ENCODE assay signal across 36 cellular contexts in the genomic region with DNA sequence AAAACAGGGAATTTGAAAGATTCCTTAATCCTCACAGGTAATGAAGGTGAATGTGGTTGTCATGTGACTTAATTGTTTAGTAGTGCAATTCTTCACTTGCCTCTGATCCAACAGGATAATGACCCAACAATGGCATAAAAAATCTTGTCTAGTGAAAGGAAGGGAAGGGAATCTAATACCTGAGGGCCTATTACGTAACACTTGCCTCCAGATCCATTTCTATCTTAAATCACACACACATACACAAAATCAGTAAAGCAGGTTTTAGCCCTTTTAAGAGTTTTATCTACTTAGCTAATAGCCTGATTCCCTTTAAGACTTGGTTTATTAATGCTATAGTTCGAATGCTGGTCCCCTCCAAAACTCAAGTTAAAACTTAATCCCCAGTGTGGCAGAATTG.
"Had no signal": no experiment of that assay in that cellular context is flagged by ENCODE, and none has a peak within 500 bp of the region (broad histone marks: within the 10 kb centered on the region; RNA-seq: fewer than 3 reads in every experiment).

No MANE protein-coding gene starts in this region.

- H3K27me3 Mint-ChIP-seq: activated B cell treated with CpG ODN at 0.5 μM for 24 hours; activated CD4-positive, alpha-beta T cell treated with anti-CD3 and anti-CD28 coated beads, Interleukin-2, amount 10 ng/mL, durations not matched to agents 24 days and 14 days; activated naive CD8-positive, alpha-beta T cell had no signal

- H3K27ac ChIP-seq: ascending aorta, cardiac muscle cell, VCaP had no signal

- H3K4me1 Mint-ChIP-seq: activated B cell treated with CpG ODN at 0.5 μM for 24 hours; activated CD4-positive, alpha-beta T cell treated with anti-CD3 and anti-CD28 coated beads, Interleukin-2, amount 10 ng/mL, durations not matched to agents 24 days and 14 days; activated naive CD4-positive, alpha-beta T cell treated with anti-CD3 and anti-CD28 coated beads, Interleukin-2, amount 10 ng/mL, durations not matched to agents 7 days and 5 days; activated naive CD4-positive, alpha-beta T cell treated with anti-CD3 and anti-CD28 coated beads, Interleukin-2, amount 50 U/mL, for 24 hours; activated naive CD8-positive, alpha-beta T cell treated with anti-CD3 and anti-CD28 coated beads, Interleukin-2, amount 10 ng/mL, durations not matched to agents 7 days and 5 days; activated naive CD8-positive, alpha-beta T cell treated with anti-CD3 and anti-CD28 coated beads, Interleukin-2, amount 50 U/mL, for 24 hours; activated T-helper 17 cell treated with anti-CD3 and anti-CD28 coated beads, Interleukin-2, amount 50 U/mL, for 72 hours; central memory CD8-positive, alpha-beta T cell had no signal

- H3K4me3 Mint-ChIP-seq: activated B cell treated with CpG ODN at 0.5 μM for 24 hours; activated CD4-positive, alpha-beta memory T cell treated with anti-CD3 and anti-CD28 coated beads for 36 hours; activated CD4-positive, alpha-beta T cell treated with anti-CD3 and anti-CD28 coated beads, Interleukin-2, amount 10 ng/mL, durations not matched to agents 24 days and 14 days; activated CD8-positive, alpha-beta T cell treated with anti-CD3 and anti-CD28 coated beads for 36 hours; activated naive CD4-positive, alpha-beta T cell treated with anti-CD3 and anti-CD28 coated beads, Interleukin-2, amount 10 ng/mL, durations not matched to agents 7 days and 5 days; activated naive CD4-positive, alpha-beta T cell treated with anti-CD3 and anti-CD28 coated beads, Interleukin-2, amount 50 U/mL, for 24 hours; activated naive CD8-positive, alpha-beta T cell; activated naive CD8-positive, alpha-beta T cell treated with anti-CD3 and anti-CD28 coated beads, Interleukin-2, amount 10 ng/mL, durations not matched to agents 7 days and 5 days; activated naive CD8-positive, alpha-beta T cell treated with anti-CD3 and anti-CD28 coated beads, Interleukin-2, amount 50 U/mL, for 24 hours; activated T-cell treated with anti-CD3 and anti-CD28 coated beads, Interleukin-2, amount 50 U/mL, for 4 hours; activated T-cell treated with anti-CD3 and anti-CD28 coated beads, Interleukin-2, amount 50 U/mL, for 72 hours; activated T-helper 1 cell treated with anti-CD3 and anti-CD28 coated beads, Interleukin-12 subunit alpha, Interleukin-12 subunit beta, Interleukin-2, Interleukin-4 antibody, amounts not matched to agents 30 ng/mL and 10 ng/mL and 1 ng/mL, durations not matched to agents 14 hours and 24 hours and 36 hours; activated T-helper 17 cell treated with anti-CD3 and anti-CD28 coated beads, Interleukin-2, amount 50 U/mL, for 72 hours; brain; central memory CD8-positive, alpha-beta T cell; T-helper 1 cell treated with Interleukin-12 subunit alpha and Interleukin-12 subunit beta and Interleukin-4 antibody, amounts not matched to agents 30 μg/mL and 1 μg/mL, for 36 hours; T-helper 2 cell treated with Interferon-gamma antibody and Interleukin-4, amounts not matched to agents 5 μg/mL and 100 μg/mL, for 36 hours had no signal

- DNase-seq: activated B cell treated with CpG ODN at 0.5 μM for 24 hours; activated CD4-positive, alpha-beta memory T cell treated with anti-CD3 and anti-CD28 coated beads for 36 hours; activated CD4-positive, alpha-beta T cell treated with anti-CD3 and anti-CD28 coated beads for 4 hours; activated CD4-positive, alpha-beta T cell treated with anti-CD3 and anti-CD28 coated beads, Interleukin-2, amount 10 ng/mL, durations not matched to agents 24 days and 14 days; activated CD4-positive, alpha-beta T cell treated with anti-CD3 and anti-CD28 coated beads, Interleukin-2, amount 50 U/mL, for 1 hour; activated CD4-positive, alpha-beta T cell treated with anti-CD3 and anti-CD28 coated beads, Interleukin-2, amount 50 U/mL, for 4 hours; activated CD4-positive, CD25-positive, alpha-beta regulatory T cell treated with anti-CD3 and anti-CD28 coated beads, Interleukin-2, amount 50 U/mL, for 72 hours; activated CD8-positive, alpha-beta memory T cell treated with anti-CD3 and anti-CD28 coated beads, Interleukin-2, amount 50 U/mL, for 4 hours; activated CD8-positive, alpha-beta T cell treated with anti-CD3 and anti-CD28 coated beads for 36 hours; activated effector memory CD4-positive, alpha-beta T cell treated with anti-CD3 and anti-CD28 coated beads, Interleukin-2, amount 50 U/mL, for 16 hours; activated gamma-delta T cell treated with Interleukin-2 at 50 U/mL for 16 hours; activated naive CD4-positive, alpha-beta T cell; activated naive CD4-positive, alpha-beta T cell treated with anti-CD3 and anti-CD28 coated beads, Interleukin-2, amount 10 ng/mL, durations not matched to agents 7 days and 5 days; activated naive CD8-positive, alpha-beta T cell treated with anti-CD3 and anti-CD28 coated beads, Interleukin-2, amount 10 ng/mL, durations not matched to agents 7 days and 5 days; activated naive CD8-positive, alpha-beta T cell treated with anti-CD3 and anti-CD28 coated beads, Interleukin-2, amount 50 U/mL, for 24 hours; activated T-cell treated with anti-CD3 and anti-CD28 coated beads for 4 hours; activated T-cell treated with anti-CD3 and anti-CD28 coated beads, Interleukin-2, amount 50 U/mL, for 1 hour; activated T-cell treated with anti-CD3 and anti-CD28 coated beads, Interleukin-2, amount 50 U/mL, for 4 hours; activated T-cell treated with anti-CD3 and anti-CD28 coated beads, Interleukin-2, amount 50 U/mL, for 72 hours; amygdala; anterior cingulate cortex; caudate nucleus; cerebellar nuclear complex; T-helper 2 cell; T-helper 9 cell had no signal

- H3K9me3 Mint-ChIP-seq: activated B cell treated with CpG ODN at 0.5 μM for 24 hours; activated CD4-positive, alpha-beta memory T cell treated with anti-CD3 and anti-CD28 coated beads for 36 hours; activated naive CD4-positive, alpha-beta T cell treated with anti-CD3 and anti-CD28 coated beads, Interleukin-2, amount 10 ng/mL, durations not matched to agents 7 days and 5 days; activated naive CD4-positive, alpha-beta T cell treated with anti-CD3 and anti-CD28 coated beads, Interleukin-2, amount 50 U/mL, for 24 hours; activated T-cell treated with anti-CD3 and anti-CD28 coated beads, Interleukin-2, amount 50 U/mL, for 72 hours; activated T-helper 17 cell treated with anti-CD3 and anti-CD28 coated beads, Interleukin-2, amount 50 U/mL, for 72 hours; central memory CD8-positive, alpha-beta T cell; T-helper 1 cell treated with Interleukin-12 subunit alpha and Interleukin-12 subunit beta and Interleukin-4 antibody, amounts not matched to agents 30 μg/mL and 1 μg/mL, for 36 hours had no signal

- H3K27me3 ChIP-seq: ascending aorta, cardiac muscle cell had no signal

- ATAC-seq: activated CD8-positive, alpha-beta T cell treated with anti-CD3 and anti-CD28 coated beads for 36 hours; activated naive CD8-positive, alpha-beta T cell treated with anti-CD3 and anti-CD28 coated beads, Interleukin-2, amount 50 U/mL, for 24 hours; activated T-cell treated with anti-CD3 and anti-CD28 coated beads, Interleukin-2, amount 50 U/mL, for 4 hours; activated T-cell treated with anti-CD3 and anti-CD28 coated beads, Interleukin-2, amount 50 U/mL, for 72 hours; activated T-helper 17 cell treated with anti-CD3 and anti-CD28 coated beads, Interleukin-2, amount 50 U/mL, for 72 hours had no signal

- H3K9me3 ChIP-seq: ascending aorta had no signal

- H3K4me3 ChIP-seq: ascending aorta, cardiac muscle cell had no signal

- H3K36me3 Mint-ChIP-seq: activated naive CD4-positive, alpha-beta T cell treated with anti-CD3 and anti-CD28 coated beads, Interleukin-2, amount 10 ng/mL, durations not matched to agents 7 days and 5 days; activated naive CD8-positive, alpha-beta T cell treated with anti-CD3 and anti-CD28 coated beads, Interleukin-2, amount 10 ng/mL, durations not matched to agents 7 days and 5 days had no signal

- H3K27ac Mint-ChIP-seq: activated B cell treated with CpG ODN at 0.5 μM for 24 hours; activated CD4-positive, alpha-beta memory T cell treated with anti-CD3 and anti-CD28 coated beads for 36 hours; activated CD4-positive, alpha-beta T cell treated with anti-CD3 and anti-CD28 coated beads, Interleukin-2, amount 10 ng/mL, durations not matched to agents 24 days and 14 days; activated CD8-positive, alpha-beta T cell treated with anti-CD3 and anti-CD28 coated beads for 36 hours; activated naive CD4-positive, alpha-beta T cell treated with anti-CD3 and anti-CD28 coated beads, Interleukin-2, amount 10 ng/mL, durations not matched to agents 7 days and 5 days; activated naive CD4-positive, alpha-beta T cell treated with anti-CD3 and anti-CD28 coated beads, Interleukin-2, amount 50 U/mL, for 24 hours; activated naive CD8-positive, alpha-beta T cell; activated naive CD8-positive, alpha-beta T cell treated with anti-CD3 and anti-CD28 coated beads, Interleukin-2, amount 10 ng/mL, durations not matched to agents 7 days and 5 days; activated naive CD8-positive, alpha-beta T cell treated with anti-CD3 and anti-CD28 coated beads, Interleukin-2, amount 50 U/mL, for 24 hours; activated T-cell treated with anti-CD3 and anti-CD28 coated beads, Interleukin-2, amount 50 U/mL, for 72 hours; activated T-helper 1 cell treated with anti-CD3 and anti-CD28 coated beads, Interleukin-12 subunit alpha, Interleukin-12 subunit beta, Interleukin-2, Interleukin-4 antibody, amounts not matched to agents 30 ng/mL and 10 ng/mL and 1 ng/mL, durations not matched to agents 14 hours and 24 hours and 36 hours; activated T-helper 17 cell treated with anti-CD3 and anti-CD28 coated beads, Interleukin-2, amount 50 U/mL, for 72 hours; brain; T-helper 1 cell treated with Interleukin-12 subunit alpha and Interleukin-12 subunit beta and Interleukin-4 antibody, amounts not matched to agents 30 μg/mL and 1 μg/mL, for 36 hours; T-helper 2 cell treated with Interferon-gamma antibody and Interleukin-4, amounts not matched to agents 5 μg/mL and 100 μg/mL, for 36 hours had no signal

- H3K36me3 ChIP-seq: ascending aorta, cardiac muscle cell had no signal

- H3K4me1 ChIP-seq: ascending aorta had no signal
